ENCODE assay signal across 8 cellular contexts in genomic region chr18:13159579-13159978, GRCh38. TPM values are rescaled to one million over a fixed set of nuclear protein-coding genes. Genes with fewer than 3 reads are reported as not detected.
A peak's percentile ranks its signal among the peaks of the same experiment; 100 is the strongest.
DNase-seq lines count a peak whose midpoint lies in the region; ATAC-seq, FAIRE-seq and TF ChIP-seq lines count a peak whose summit lies in the region.

No MANE protein-coding gene starts in this region.

- no peak overlapping the region for H3K4me3 ChIP-seq in AG04450 (ENCODE audit: low read depth, low read length)
- no peak overlapping the region for H3K4me3 ChIP-seq in ovary

- no peak for TF ChIP-seq POLR2A in ovary (IDR thresholded peaks at IDR 0.05)

- H3K36me3 Mint-ChIP-seq in activated T-helper 17 cell treated with anti-CD3 and anti-CD28 coated beads, Interleukin-2, amount 50 U/mL, for 72 hours (ENCODE audit: low read depth), result no peaks in the 10 kb centered on the region

- TF ChIP-seq CTCF in AG04450 (IDR thresholded peaks at IDR 0.05; ENCODE audit: low read depth, low read length) (peak; percentile 89), GM10266 (IDR thresholded peaks at IDR 0.05; ENCODE audit: control insufficient read depth, insufficient read depth, low read depth, missing control alignments) (peak; percentile 68), ovary (IDR thresholded peaks at IDR 0.05) (peak; percentile 28 to 33 (median 31))

- POLR2A ChIA-PET in AG04450 (lab: Yijun Ruan, JAX), result no interaction called here

- intact Hi-C loops in ovary (cut with DNase I), result loop anchor here in 1 of 4 donors (5.0 kb wide), 1 partner anchor 1647 kb away; no protein-coding TSS in a partner anchor

- DNase-seq in AG04450 (ENCODE audit: low read depth, low spot score), result peak; percentile 41
- DNase-seq in GM10266 (ENCODE audit: extremely low spot score), result peak; percentile 75
- DNase-seq in NCI-H146 treated with DMSO at 0.1 percent for 48 hours (lab: John Stamatoyannopoulos, UW; ENCODE audit: unreplicated experiment), result peak; percentile 86
- DNase-seq in foreskin melanocyte, result peak; percentile 92
- no peak for DNase-seq in ovary

- H3K9me3 Mint-ChIP-seq in activated T-helper 17 cell treated with anti-CD3 and anti-CD28 coated beads, Interleukin-2, amount 50 U/mL, for 72 hours, result peaks cover 24% of the 10 kb centered on the region

- FAIRE-seq in TTC549 (lab: Jason Lieb, UNC), result peak; percentile 51

- H3K27me3 Mint-ChIP-seq in activated T-helper 17 cell treated with anti-CD3 and anti-CD28 coated beads, Interleukin-2, amount 50 U/mL, for 72 hours, result peaks cover 13% of the 10 kb centered on the region

- no peaks in the 10 kb centered on the region for H3K36me3 ChIP-seq in ovary

- no peak for TF ChIP-seq EP300 in ovary (IDR thresholded peaks at IDR 0.05)

- no peak overlapping the region for H3K27ac ChIP-seq in AG04450 (ENCODE audit: low read depth, low read length)
- no peak overlapping the region for H3K27ac ChIP-seq in ovary

- H3K4me1 ChIP-seq in ovary (ENCODE audit: insufficient read depth), result no peaks in the 10 kb centered on the region

- H3K27me3 ChIP-seq in AG04450 (ENCODE audit: control insufficient read depth, insufficient read depth, low read length) (peaks cover 3% of the 10 kb centered on the region), ovary (no peaks in the 10 kb centered on the region)

- H3K4me3 Mint-ChIP-seq in activated T-helper 17 cell treated with anti-CD3 and anti-CD28 coated beads, Interleukin-2, amount 50 U/mL, for 72 hours, result no peak overlapping the region

- peaks cover 5% of the 10 kb centered on the region for H3K9me3 ChIP-seq in AG04450 (ENCODE audit: control insufficient read depth, insufficient read depth, low read length)
- H3K9me3 ChIP-seq in ovary, result no peaks in the 10 kb centered on the region

- whole genome bisulfite sequencing in ovary, 3 donors, result 42 to 45% (median 42%) methylated on average over 5 of the region's 5 CpGs

- no peak for ATAC-seq in activated T-helper 17 cell treated with anti-CD3 and anti-CD28 coated beads, Interleukin-2, amount 50 U/mL, for 72 hours (replicated peaks)
- ATAC-seq in HG03045 (IDR thresholded peaks at IDR 0.05; ENCODE audit: unreplicated experiment), result no peak

- H3K27ac Mint-ChIP-seq in activated T-helper 17 cell treated with anti-CD3 and anti-CD28 coated beads, Interleukin-2, amount 50 U/mL, for 72 hours, result no peak overlapping the region

- H3K4me1 Mint-ChIP-seq in activated T-helper 17 cell treated with anti-CD3 and anti-CD28 coated beads, Interleukin-2, amount 50 U/mL, for 72 hours, result peaks cover 5% of the 10 kb centered on the region

- CTCF ChIA-PET in AG04450 (lab: Charles Lee), result interaction anchor here (0.6 to 3.1 kb wide), 35 partner anchors 8 to 435 kb away, joined by 3 to 27 read pairs (median 5); partner anchors contain the start of gene CEP192

RNA-seq across cellular contexts. Expression of gene LDLRAD4, which starts 59.0 kb away (rescaled TPM):
- polyA plus RNA-seq in AG04450 (2011; rRNA removed) (not detected in 2 replicates), ovary (1 to 10 TPM; 2.3 to 8.3 TPM)
- not detected in 2 replicates for polyA minus RNA-seq in AG04450 (2011; rRNA and poly(A)+ RNA removed)
- 10 to 100 TPM in 4 of 7 donors, 1 to 10 TPM in 3; 4.1 to 31.6 (median 10.5) TPM for total RNA-seq in ovary
- 10 to 100 TPM; 52.0 to 54.8 TPM for total RNA-seq in activated T-helper 17 cell treated with anti-CD3 and anti-CD28 coated beads, Interleukin-2, amount 50 U/mL, for 72 hours

Comparison
In these comparisons a context has a peak if more than half of its experiments do, and no peak if none do; other contexts are left out.
1. DNase-seq: peak in AG04450 (single experiment), GM10266 (single experiment), NCI-H146 treated with DMSO at 0.1 percent for 48 hours (single experiment) and foreskin melanocyte (single experiment); none in ovary (0 of 5).
2. CTCF ChIP-seq: peak in every context shown above with its lines; median percentile 89 in AG04450; 68 in GM10266; 31 in ovary.